ENCODE assay signal across 8 cellular contexts in the genomic region with DNA sequence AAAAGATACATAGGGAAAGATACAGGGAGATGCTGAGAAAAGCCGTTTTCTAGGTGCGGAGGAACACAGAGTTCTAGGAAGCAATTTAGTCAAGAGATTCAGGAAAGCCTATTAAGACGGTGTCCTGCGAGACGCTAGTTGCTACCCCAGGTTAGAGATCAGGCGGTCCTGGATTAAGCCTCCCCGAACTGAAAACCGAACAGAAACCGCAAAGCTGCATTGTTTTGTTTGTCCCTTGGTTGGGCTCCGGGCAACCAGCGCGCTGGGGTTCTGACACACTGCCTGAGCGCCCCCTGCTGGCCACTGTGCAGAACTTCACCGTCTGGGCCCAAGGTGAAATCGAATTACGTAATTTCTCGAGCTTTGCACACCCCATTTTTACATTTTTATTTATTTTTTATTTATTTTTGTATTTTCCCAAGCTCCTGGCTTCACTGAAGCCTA. TPM values are rescaled to one million over a fixed set of nuclear protein-coding genes. Genes with fewer than 3 reads are reported as not detected.
DNase-seq lines count a peak whose midpoint lies in the region; ATAC-seq and TF ChIP-seq lines count a peak whose summit lies in the region.

No MANE protein-coding gene starts in this region.

- TF ChIP-seq POLR2A in erythroblast (IDR thresholded peaks at IDR 0.05; ENCODE audit: low read length): peak; percentile 29

- H4K20me1 ChIP-seq in OCI-LY7 (ENCODE audit: insufficient read depth, low read length): no peaks in the 10 kb centered on the region

- POLR2A ChIA-PET in OCI-LY7 (lab: Charles Lee): interaction anchor here (0.7 to 1.3 kb wide), 5 partner anchors 9 to 143 kb away, joined by 3 to 7 read pairs (median 4); partner anchors contain the start of gene NDUFB4

- H3K9me2 ChIP-seq in OCI-LY7 (ENCODE audit: insufficient read depth, low read length): no peaks in the 10 kb centered on the region

- H3K4me1 ChIP-seq in HUES64 (ENCODE audit: insufficient read depth, low read length): peaks cover 12% of the 10 kb centered on the region
- H3K4me1 ChIP-seq in OCI-LY7 (ENCODE audit: insufficient read depth, low read length, poor library complexity, severe bottlenecking): peaks cover 3% of the 10 kb centered on the region
- peaks cover 17 to 22% of the 10 kb centered on the region in 2 donors for H3K4me1 ChIP-seq in mucosa of rectum (ENCODE audit: control insufficient read depth in 2 of 2, insufficient read depth in 2 of 2, low read length in 2 of 2)

- peak; percentile 94 for TF ChIP-seq CTCF in OCI-LY7 (conservative IDR thresholded peaks at IDR 0.05; ENCODE audit: low read length)

- WGBS in HUES64: 2% methylated on average over 17 of the region's 17 CpGs

- peak; percentile 96 for ATAC-seq in GM21526 (IDR thresholded peaks at IDR 0.05; ENCODE audit: low FRiP score, unreplicated experiment)

- H3K4me2 ChIP-seq in OCI-LY7 (ENCODE audit: low read length): peak overlapping the region; percentile 80

- H3K36me3 ChIP-seq in HUES64 (ENCODE audit: insufficient read depth, low read length) (no peaks in the 10 kb centered on the region), OCI-LY7 (ENCODE audit: insufficient read depth, low read length) (no peaks in the 10 kb centered on the region), mucosa of rectum (ENCODE audit: control insufficient read depth in 2 of 2, insufficient read depth in 2 of 2, low read length in 2 of 2) (no peaks in the 10 kb centered on the region)

- peak overlapping the region; percentile 74 for H3K4me3 ChIP-seq in HUES64 (ENCODE audit: low read length)
- peak overlapping the region; percentile 64 for H3K4me3 ChIP-seq in OCI-LY7 (ENCODE audit: low read depth, low read length, poor library complexity, severe bottlenecking)
- peak overlapping the region; percentile 69 to 85 for H3K4me3 ChIP-seq in mucosa of rectum (ENCODE audit: low read length in 2 of 2)

- H3K79me2 ChIP-seq in OCI-LY7 (ENCODE audit: insufficient read depth, low read depth, low read length): no peaks in the 10 kb centered on the region

- H3K27ac ChIP-seq in HUES64 (ENCODE audit: low read depth, low read length) (no peak overlapping the region), OCI-LY7 (ENCODE audit: low read depth, low read length, poor library complexity, severe bottlenecking) (no peak overlapping the region), mucosa of rectum (ENCODE audit: low read depth in 2 of 2, low read length in 2 of 2) (peak overlapping the region; percentile 46 to 57)

- intact Hi-C loops in OCI-LY7 (cut with micrococcal nuclease; ENCODE audit: unreplicated experiment): loop anchor here (1.0 kb wide), 2 partner anchors 140 to 315 kb away; no protein-coding TSS in a partner anchor

- H3K27me3 ChIP-seq in HUES64 (ENCODE audit: insufficient read depth, low read length) (peaks cover 14% of the 10 kb centered on the region), mucosa of rectum (ENCODE audit: control insufficient read depth in 2 of 2, insufficient read depth in 2 of 2, low read length in 2 of 2) (no peaks in the 10 kb centered on the region)

- no TSS peak for BruUV-seq in OCI-LY7 (replicated peaks; lab: Mats Ljungman, UMichigan)

- H3K9me3 ChIP-seq in HUES64 (ENCODE audit: insufficient read depth, low read depth, low read length) (no peaks in the 10 kb centered on the region), OCI-LY7 (ENCODE audit: low read length) (no peaks in the 10 kb centered on the region), mucosa of rectum (ENCODE audit: control insufficient read depth in 2 of 2, low read length in 2 of 2) (no peaks in the 10 kb centered on the region)

- DNase-seq in DMS 273 (lab: John Stamatoyannopoulos, UW; ENCODE audit: unreplicated experiment) (peak; percentile 97), OCI-LY7 (ENCODE audit: low spot score) (peak; percentile 84), activated T-cell treated with anti-CD3 and anti-CD28 coated beads for 48 hours (ENCODE audit: low read depth) (peak; percentile 75), erythroblast (lab: John Stamatoyannopoulos, UW) (peak; percentile 90)
- peak; percentile 61 to 74 for DNase-seq in stimulated activated CD8-positive, alpha-beta memory T cell treated with anti-CD3 and anti-CD28 coated beads, Interleukin-4, amount 100 ng/mL, for 4 hours (ENCODE audit: low read depth in 2 of 2, low spot score in 1 of 2)

- H3K9ac ChIP-seq in HUES64 (ENCODE audit: low read depth, low read length) (peak overlapping the region; percentile 62), mucosa of rectum (ENCODE audit: low read depth in 1 of 2, low read length in 2 of 2) (peak overlapping the region; percentile 70 to 74)

- CTCF ChIA-PET in OCI-LY7 (lab: Charles Lee; ENCODE audit: unreplicated experiment): interaction anchor here (0.6 to 1.5 kb wide), 8 partner anchors 9 to 244 kb away, joined by 3 to 19 read pairs (median 4); no protein-coding TSS in a partner anchor

- H2AFZ ChIP-seq in OCI-LY7 (ENCODE audit: low read length): peak overlapping the region; percentile 94; the same call in 1 of the 2 replicates

RNA-seq across cellular contexts. Expression of gene NDUFB4, which starts 37.3 kb away (rescaled TPM):
- 261 TPM for polyA plus RNA-seq in HUES64 (2013, experiment 1 of 2)
- 297 TPM for polyA plus RNA-seq in HUES64 (2013, experiment 2 of 2)
- total RNA-seq in OCI-LY7 (2014; rRNA removed; shearing (Covaris generic)): 77.3 and 130 TPM in 2 replicates
- 145 and 149 TPM in 2 replicates for total RNA-seq in OCI-LY7 (2022)

Comparison
In these comparisons a context has a peak if more than half of its experiments do, and no peak if none do; other contexts are left out.
1. H3K27ac ChIP-seq: peak in mucosa of rectum (2 of 2); none in HUES64 (single experiment) and OCI-LY7 (single experiment).
2. Peak in every context shown above with its lines, with median percentiles within 50 percentile points of each other: DNase-seq and H3K4me3 ChIP-seq.